Comparison of ENCODE assay signal across 8 cellular contexts in the genomic region with DNA sequence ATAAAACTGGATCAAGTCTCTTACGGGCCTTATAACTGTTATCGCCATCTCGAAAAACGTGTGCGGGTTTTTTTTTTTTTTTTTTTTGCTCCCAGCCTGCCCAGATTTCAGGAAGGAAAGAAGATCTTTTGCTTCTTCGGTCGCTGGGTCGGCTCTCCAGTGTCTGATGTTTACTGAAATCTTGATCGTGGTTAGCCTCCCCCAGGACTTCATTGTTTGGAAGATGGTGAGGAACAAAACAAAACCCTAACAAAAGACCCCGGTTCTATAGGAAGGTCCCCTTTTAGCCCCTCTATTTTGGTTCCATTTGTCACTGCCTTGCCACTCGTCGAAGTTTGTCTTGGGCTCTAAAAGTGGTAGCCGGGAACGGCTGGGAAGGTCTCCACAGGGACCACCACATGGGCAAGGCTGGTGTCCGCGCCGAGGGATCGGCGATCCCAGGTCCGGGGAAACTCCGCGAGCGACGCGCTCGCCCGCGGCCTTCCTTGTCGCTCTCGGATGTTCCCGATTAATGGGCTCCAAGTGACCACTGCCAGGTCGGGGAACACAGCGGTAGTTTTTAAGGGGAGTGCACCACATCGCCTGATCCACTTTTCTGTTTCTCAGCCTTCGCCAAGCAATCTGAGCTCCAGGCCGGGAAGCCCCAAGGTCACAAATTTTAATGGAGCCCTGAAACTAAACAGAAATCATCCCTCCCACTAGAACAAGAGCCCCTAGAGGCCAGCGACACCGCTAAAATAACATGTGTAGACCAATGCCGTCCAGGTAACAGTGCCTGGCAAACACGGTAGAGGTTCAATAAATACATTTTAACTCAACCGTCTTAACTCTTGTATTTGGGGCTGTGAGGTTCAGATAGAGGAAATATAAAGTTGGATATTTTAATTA. TPM values are rescaled to one million over a fixed set of nuclear protein-coding genes. Genes with fewer than 3 reads are reported as not detected.
A peak's percentile ranks its signal among the peaks of the same experiment; 100 is the strongest.
DNase-seq lines count a peak whose midpoint lies in the region; ATAC-seq, FAIRE-seq and TF ChIP-seq lines count a peak whose summit lies in the region.

No MANE protein-coding gene starts in this region.

- no peaks in the 10 kb centered on the region for H3K9me3 ChIP-seq in mucosa of descending colon
- H3K9me3 ChIP-seq in stomach: no peaks in the 10 kb centered on the region

- peak overlapping the region; percentile 84 to 99 (median 98) for H3K27ac ChIP-seq in stomach

- ATAC-seq in HG03432 (IDR thresholded peaks at IDR 0.05; ENCODE audit: unreplicated experiment) (peak; percentile 20), mucosa of descending colon (peak; percentile 57)

- TF ChIP-seq CTCF in epithelial cell of esophagus (IDR thresholded peaks at IDR 0.05; ENCODE audit: insufficient read depth, low read depth, low read length, missing control alignments): peak; percentile 39
- no peak for TF ChIP-seq CTCF in mucosa of descending colon (IDR thresholded peaks at IDR 0.05)
- TF ChIP-seq CTCF in stomach (IDR thresholded peaks at IDR 0.05): peak in 3 of 7 experiments; percentile 8 to 28 (median 23)

- H3K36me3 ChIP-seq in mucosa of descending colon (ENCODE audit: low read depth) (peaks cover 6% of the 10 kb centered on the region), stomach (peaks cover 3 to 17% (median 14%) of the 10 kb centered on the region in 4 donors)

- H3K4me1 ChIP-seq in mucosa of descending colon (ENCODE audit: low read depth): peaks cover 9% of the 10 kb centered on the region
- peaks cover 0 to 19% (median 11%) of the 10 kb centered on the region in 4 donors for H3K4me1 ChIP-seq in stomach

- peak; percentile 71 for FAIRE-seq in GM18507 (lab: Jason Lieb, UNC)

- TF ChIP-seq POLR2A in stomach (IDR thresholded peaks at IDR 0.05): peak in 1 of 4 donors; percentile 12

- H3K4me3 ChIP-seq in epithelial cell of esophagus (ENCODE audit: low read length): peak overlapping the region; percentile 77
- peak overlapping the region; percentile 47 for H3K4me3 ChIP-seq in mucosa of descending colon
- peak overlapping the region; percentile 53 to 72 (median 60) for H3K4me3 ChIP-seq in stomach

- intact Hi-C loops in mucosa of descending colon (cut with DNase I, micrococcal nuclease) (no loop called here), stomach (cut with DNase I; ENCODE audit: low total_unique reads) (no loop called here)

- WGBS in stomach, 5 donors: 0 to 1% (median 0%) methylated on average over 31 to 41 of the region's 41 CpGs

- DNase-seq in AG08396 (ENCODE audit: low spot score) (peak; percentile 44), GM18507 (ENCODE audit: extremely low spot score, insufficient read length, low read depth) (no peak), NOMO-1 (lab: John Stamatoyannopoulos, UW; ENCODE audit: unreplicated experiment in 2 of 2) (peak; percentile 35 to 51), activated T-cell treated with anti-CD3 and anti-CD28 coated beads for 4 hours (peak; percentile 11), epithelial cell of esophagus (ENCODE audit: low read depth) (peak; percentile 65), mucosa of descending colon (peak; percentile 63 to 72 (median 71)), stomach (peak; percentile 51)

- H3K27me3 ChIP-seq in stomach: no peaks in the 10 kb centered on the region

- no peak for TF ChIP-seq EP300 in stomach (IDR thresholded peaks at IDR 0.05)

RNA-seq across cellular contexts. Expression of a gene that starts 27.0 kb away (rescaled TPM):
- total RNA-seq in mucosa of descending colon: 10 to 100 TPM; 33.1 to 37.2 (median 35.5) TPM
- total RNA-seq in stomach: 100 to 1,000 TPM in 1 of 5 donors, 10 to 100 TPM in 4; 59.1 to 102 (median 77.7) TPM
- polyA plus RNA-seq in stomach: 10 to 100 TPM; 24.2 to 33.5 (median 31.6) TPM
